In the genomic region with DNA sequence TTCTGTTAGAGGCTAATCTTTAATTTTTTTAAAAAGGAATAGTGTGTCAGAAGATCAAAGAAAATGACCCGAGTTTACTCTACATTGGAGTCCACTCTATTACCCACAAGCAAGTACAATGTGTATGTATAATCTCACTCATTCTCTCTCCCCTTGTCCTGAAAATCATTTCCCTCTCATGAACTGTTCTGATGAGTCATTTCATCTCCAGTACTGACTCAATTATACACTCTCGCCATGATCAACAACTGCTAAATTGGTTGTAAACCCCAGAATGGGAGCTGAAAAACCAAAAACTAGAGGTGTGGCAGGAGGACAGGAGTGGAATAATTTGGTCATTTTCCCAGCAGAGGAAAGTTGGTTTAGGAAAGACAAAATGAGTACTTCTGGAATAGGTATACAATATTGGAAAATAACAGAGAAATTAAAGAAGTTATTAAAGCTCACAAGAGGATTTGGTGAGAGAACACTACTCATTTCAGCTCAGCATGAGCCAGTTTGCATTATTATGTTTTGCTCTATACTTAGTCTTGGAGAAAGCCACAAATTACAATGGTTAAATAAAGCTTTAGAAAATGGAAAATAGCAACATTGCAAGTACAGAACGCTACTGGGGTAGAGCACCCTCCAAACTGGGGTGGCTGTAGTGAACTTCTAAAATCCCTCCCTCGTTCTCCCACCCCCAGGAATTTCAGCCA, we compare ENCODE assay signal across 9 cellular contexts.
DNase-seq lines count a peak whose midpoint lies in the region; ATAC-seq and TF ChIP-seq lines count a peak whose summit lies in the region.
"Had no signal": no experiment of that assay in that cellular context is flagged by ENCODE, and none has a peak within 500 bp of the region (broad histone marks: within the 10 kb centered on the region; RNA-seq: fewer than 3 reads in every experiment).

No MANE protein-coding gene starts in this region.

- TF ChIP-seq CTCF in CD14-positive monocyte (IDR thresholded peaks at IDR 0.05) = no peak

- no peaks in the 10 kb centered on the region for H3K9me3 Mint-ChIP-seq in CD14-positive monocyte

- intact Hi-C loops in CD14-positive monocyte (cut with micrococcal nuclease) = no loop called here

- H3K4me1 Mint-ChIP-seq in CD14-positive monocyte = no peaks in the 10 kb centered on the region

- no peaks in the 10 kb centered on the region for H3K36me3 Mint-ChIP-seq in CD14-positive monocyte

- in situ Hi-C loops in ACHN (cut with HindIII; ENCODE audit: low pct_ligation_motif_present, low pct_unique_long_range_greater_than_20kb, low sequenced_read_pairs) = no loop called here

- peak; percentile 87 for ATAC-seq in GM19023 (IDR thresholded peaks at IDR 0.05; ENCODE audit: unreplicated experiment)
- ATAC-seq in HG02938 (IDR thresholded peaks at IDR 0.05; ENCODE audit: unreplicated experiment) = peak; percentile 93

- H3K27ac Mint-ChIP-seq in CD14-positive monocyte = no peak overlapping the region

- H3K4me3 Mint-ChIP-seq in CD14-positive monocyte = no peak overlapping the region

- DNase-seq in A172 (ENCODE audit: low spot score) (peak; percentile 48), amniotic epithelial cell (ENCODE audit: low read depth) (peak; percentile 41), CD14-positive monocyte (ENCODE audit: low spot score) (no peak), cerebellum (ENCODE audit: low spot score) (no peak), NCI-H128 (lab: John Stamatoyannopoulos, UW; ENCODE audit: unreplicated experiment) (no peak), ACHN (no peak)
- DNase-seq: Kasumi-1 had no signal

- peaks cover 0 to 5% (median 4%) of the 10 kb centered on the region in 3 donors for H3K27me3 Mint-ChIP-seq in CD14-positive monocyte (ENCODE audit: low read depth in 3 of 3)

Comparison
In these comparisons a context has a peak if more than half of its experiments do, and no peak if none do; other contexts are left out.
1. DNase-seq: peak in A172 (single experiment) and amniotic epithelial cell (single experiment); none in CD14-positive monocyte (single experiment), cerebellum (single experiment), NCI-H128 (single experiment) and ACHN (single experiment).